Comparison of ENCODE assay signal across 1 cellular context in genomic region chr20:63848003-63848911, GRCh38.
TF ChIP-seq lines count a peak whose summit lies in the region.

No MANE protein-coding gene starts in this region.

TF ChIP-seq in HEK293, 187 proteins besides CTCF, POLR2A, EP300 and RAD21 (continued from another document):
- TF ChIP-seq PRDM10 (tag by site-specific recombination; IDR thresholded peaks at IDR 0.05), result no peak
- no peak for TF ChIP-seq GLI4 (tag by site-specific recombination; IDR thresholded peaks at IDR 0.05)
- TF ChIP-seq GLI2 (tag by site-specific recombination; IDR thresholded peaks at IDR 0.05; ENCODE audit: borderline replicate concordance, low read depth), result no peak
- peak; percentile 56 for TF ChIP-seq ZFHX2 (tag by site-specific recombination; conservative IDR thresholded peaks at IDR 0.05)
- TF ChIP-seq ZNF26 (tag by site-specific recombination; IDR thresholded peaks at IDR 0.05), result no peak
